Comparison of ENCODE assay signal across 8 cellular contexts in the genomic region with DNA sequence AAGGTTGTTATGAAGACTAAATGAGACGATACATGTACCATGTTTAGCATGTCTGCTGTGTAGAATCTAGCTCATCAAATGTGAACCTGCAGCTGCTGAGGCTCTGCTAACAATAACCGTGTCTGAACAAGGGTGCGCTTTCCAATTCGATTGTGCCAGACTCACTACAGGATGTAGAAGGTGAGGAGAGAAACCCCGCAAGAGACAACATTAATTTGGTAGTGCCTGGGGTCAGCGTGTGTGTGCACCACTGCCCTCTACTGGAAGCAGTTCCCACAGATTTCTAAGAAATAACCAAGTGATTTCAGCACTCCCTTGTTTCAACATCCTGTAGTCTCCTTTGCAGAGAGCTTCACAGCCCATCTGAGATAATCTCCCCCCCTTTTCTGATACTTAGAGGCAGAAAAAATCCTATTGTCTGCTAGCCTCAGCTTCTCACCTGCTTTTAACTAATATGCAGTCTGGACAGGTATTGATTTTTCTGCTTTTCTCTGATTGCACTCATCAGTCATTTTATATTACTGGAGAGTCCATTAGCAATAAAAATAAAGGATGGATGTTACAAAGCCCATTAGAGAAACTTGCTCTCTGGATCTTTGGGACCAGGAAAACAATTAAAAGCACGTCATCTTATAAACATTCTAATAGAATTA.
A peak's percentile ranks its signal among the peaks of the same experiment; 100 is the strongest.
DNase-seq lines count a peak whose midpoint lies in the region; ATAC-seq and TF ChIP-seq lines count a peak whose summit lies in the region.

No MANE protein-coding gene starts in this region.

- peak; percentile 55 for ATAC-seq in GM19043 (IDR thresholded peaks at IDR 0.05; ENCODE audit: low read depth, unreplicated experiment)
- ATAC-seq in activated T-helper 17 cell treated with anti-CD3 and anti-CD28 coated beads, Interleukin-2, amount 50 U/mL, for 72 hours (replicated peaks) = peak; percentile 24

- H3K4me3 Mint-ChIP-seq in activated T-helper 17 cell treated with anti-CD3 and anti-CD28 coated beads, Interleukin-2, amount 50 U/mL, for 72 hours = no peak overlapping the region

- H3K4me3 ChIP-seq in foreskin fibroblast (ENCODE audit: low read depth in 1 of 2, low read length in 2 of 2) (no peak overlapping the region), parathyroid adenoma (ENCODE audit: low read depth, low read length) (no peak overlapping the region)

- peak; percentile 57 for TF ChIP-seq POLR2A in Raji (IDR thresholded peaks at IDR 0.05; ENCODE audit: insufficient read depth, low read depth, low read length)

- TF ChIP-seq CTCF in foreskin fibroblast (IDR thresholded peaks at IDR 0.05; ENCODE audit: low read depth, low read length) (peak; percentile 80), parathyroid adenoma (IDR thresholded peaks at IDR 0.05) (peak; percentile 80)

- H3K36me3 Mint-ChIP-seq in activated T-helper 17 cell treated with anti-CD3 and anti-CD28 coated beads, Interleukin-2, amount 50 U/mL, for 72 hours (ENCODE audit: low read depth) = no peaks in the 10 kb centered on the region

- H3K4me1 ChIP-seq in parathyroid adenoma = no peaks in the 10 kb centered on the region

- no peaks in the 10 kb centered on the region for H3K27me3 ChIP-seq in parathyroid adenoma (ENCODE audit: control insufficient read depth, insufficient read depth, low read length)

- H3K79me2 ChIP-seq in parathyroid adenoma = no peaks in the 10 kb centered on the region

- H3K4me2 ChIP-seq in parathyroid adenoma (ENCODE audit: low read length) = no peak overlapping the region

- H3K9me3 Mint-ChIP-seq in activated T-helper 17 cell treated with anti-CD3 and anti-CD28 coated beads, Interleukin-2, amount 50 U/mL, for 72 hours = no peaks in the 10 kb centered on the region

- no peak overlapping the region for H3K27ac Mint-ChIP-seq in activated T-helper 17 cell treated with anti-CD3 and anti-CD28 coated beads, Interleukin-2, amount 50 U/mL, for 72 hours

- no peaks in the 10 kb centered on the region for H3K9me3 ChIP-seq in parathyroid adenoma (ENCODE audit: control insufficient read depth, low read length)

- H2AFZ ChIP-seq in parathyroid adenoma = no peak overlapping the region

- H3K36me3 ChIP-seq in parathyroid adenoma (ENCODE audit: control insufficient read depth, insufficient read depth, low read length) = no peaks in the 10 kb centered on the region

- no peak overlapping the region for H3K27ac ChIP-seq in parathyroid adenoma

- DNase-seq in AG20443 (ENCODE audit: low spot score) = peak; percentile 69
- peak; percentile 21 for DNase-seq in KG1 (lab: John Stamatoyannopoulos, UW)
- peak; percentile 29 to 81 for DNase-seq in foreskin fibroblast
- DNase-seq in middle frontal gyrus (ENCODE audit: extremely low spot score, low spot score) = no peak

- peaks cover 34% of the 10 kb centered on the region for H3K4me1 Mint-ChIP-seq in activated T-helper 17 cell treated with anti-CD3 and anti-CD28 coated beads, Interleukin-2, amount 50 U/mL, for 72 hours

- H3K27me3 Mint-ChIP-seq in activated T-helper 17 cell treated with anti-CD3 and anti-CD28 coated beads, Interleukin-2, amount 50 U/mL, for 72 hours = no peaks in the 10 kb centered on the region

- no peak overlapping the region for H3K9ac ChIP-seq in parathyroid adenoma
